Comparison of ENCODE assay signal across 1 cellular context in genomic region chr18:6682437-6683111, GRCh38.
A peak's percentile ranks its signal among the peaks of the same experiment; 100 is the strongest.
TF ChIP-seq lines count a peak whose summit lies in the region.

No MANE protein-coding gene starts in this region.

TF ChIP-seq in K562, 482 proteins besides CTCF, POLR2A, EP300 and RAD21 (continued from another document and continues in another):
- TF ChIP-seq PYGO2 (tag; IDR thresholded peaks at IDR 0.05) = peak; percentile 10; the same call in 1 of the 2 replicates
- no peak for TF ChIP-seq EWSR1 (IDR thresholded peaks at IDR 0.05; ENCODE audit: borderline replicate concordance, low read depth, partially characterized antibody)
- TF ChIP-seq, protein P1, sequence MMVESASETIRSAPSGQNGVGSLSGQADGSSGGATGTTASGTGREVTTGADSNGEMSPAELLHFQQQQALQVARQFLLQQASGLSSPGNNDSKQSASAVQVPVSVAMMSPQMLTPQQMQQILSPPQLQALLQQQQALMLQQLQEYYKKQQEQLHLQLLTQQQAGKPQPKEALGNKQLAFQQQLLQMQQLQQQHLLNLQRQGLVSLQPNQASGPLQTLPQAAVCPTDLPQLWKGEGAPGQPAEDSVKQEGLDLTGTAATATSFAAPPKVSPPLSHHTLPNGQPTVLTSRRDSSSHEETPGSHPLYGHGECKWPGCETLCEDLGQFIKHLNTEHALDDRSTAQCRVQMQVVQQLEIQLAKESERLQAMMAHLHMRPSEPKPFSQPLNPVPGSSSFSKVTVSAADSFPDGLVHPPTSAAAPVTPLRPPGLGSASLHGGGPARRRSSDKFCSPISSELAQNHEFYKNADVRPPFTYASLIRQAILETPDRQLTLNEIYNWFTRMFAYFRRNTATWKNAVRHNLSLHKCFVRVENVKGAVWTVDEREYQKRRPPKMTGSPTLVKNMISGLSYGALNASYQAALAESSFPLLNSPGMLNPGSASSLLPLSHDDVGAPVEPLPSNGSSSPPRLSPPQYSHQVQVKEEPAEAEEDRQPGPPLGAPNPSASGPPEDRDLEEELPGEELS (CRISPR knock-in tag; IDR thresholded peaks at IDR 0.05; ENCODE audit: borderline replicate concordance) = peak; percentile 55; the same call in 1 of the 2 replicates
- peak; percentile 97 for TF ChIP-seq TRIM28 (IDR thresholded peaks at IDR 0.05)
- TF ChIP-seq ZNF445 (CRISPR knock-in tag; IDR thresholded peaks at IDR 0.05; ENCODE audit: low read depth) = no peak
- TF ChIP-seq TCF7 (IDR thresholded peaks at IDR 0.05; ENCODE audit: borderline replicate concordance) = no peak
- TF ChIP-seq CBX8 (IDR thresholded peaks at IDR 0.05; ENCODE audit: borderline replicate concordance, extremely low read depth, low read depth, low read length, poor library complexity, severe bottlenecking) = no peak
- no peak for TF ChIP-seq HNRNPLL (IDR thresholded peaks at IDR 0.05; ENCODE audit: low read depth, low read length, poor library complexity, severe bottlenecking)
- no peak for TF ChIP-seq ZNF23 (CRISPR knock-in tag; IDR thresholded peaks at IDR 0.05)
- no peak for TF ChIP-seq CCNT2 (IDR thresholded peaks at IDR 0.05; ENCODE audit: borderline replicate concordance, extremely low read depth, insufficient read length, low read depth, low read length)
- TF ChIP-seq ETV1 (tag; conservative IDR thresholded peaks at IDR 0.05; ENCODE audit: low read depth) = no peak
- TF ChIP-seq E2F1 (CRISPR knock-in tag; IDR thresholded peaks at IDR 0.05) = no peak
- TF ChIP-seq ZNF609 (CRISPR knock-in tag; IDR thresholded peaks at IDR 0.05; ENCODE audit: borderline replicate concordance) = no peak
- TF ChIP-seq GABPB2 (CRISPR knock-in tag; conservative IDR thresholded peaks at IDR 0.05) = no peak
- no peak for TF ChIP-seq NRF1 (conservative IDR thresholded peaks at IDR 0.05 in 1 of 2, IDR thresholded peaks at IDR 0.05 in 1 of 2)
- TF ChIP-seq ATF4 (CRISPR knock-in tag; IDR thresholded peaks at IDR 0.05) = no peak
- TF ChIP-seq POU5F1 (IDR thresholded peaks at IDR 0.05; ENCODE audit: borderline replicate concordance, low read depth, low read length, partially characterized antibody) = no peak
- no peak for TF ChIP-seq ZNF384 (IDR thresholded peaks at IDR 0.05; ENCODE audit: low read depth, low read length)
- peak; percentile 49 for TF ChIP-seq MEIS2 (IDR thresholded peaks at IDR 0.05; ENCODE audit: partially characterized antibody)
- TF ChIP-seq, protein P2, sequence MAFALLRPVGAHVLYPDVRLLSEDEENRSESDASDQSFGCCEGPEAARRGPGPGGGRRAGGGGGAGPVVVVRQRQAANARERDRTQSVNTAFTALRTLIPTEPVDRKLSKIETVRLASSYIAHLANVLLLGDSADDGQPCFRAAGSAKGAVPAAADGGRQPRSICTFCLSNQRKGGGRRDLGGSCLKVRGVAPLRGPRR (CRISPR knock-in tag; IDR thresholded peaks at IDR 0.05) = no peak
- TF ChIP-seq KDM5B (IDR thresholded peaks at IDR 0.05; ENCODE audit: insufficient replicate concordance, low read depth, low read length) = no peak
- TF ChIP-seq ZFP1 (CRISPR knock-in tag; IDR thresholded peaks at IDR 0.05) = no peak
- TF ChIP-seq, protein P3, sequence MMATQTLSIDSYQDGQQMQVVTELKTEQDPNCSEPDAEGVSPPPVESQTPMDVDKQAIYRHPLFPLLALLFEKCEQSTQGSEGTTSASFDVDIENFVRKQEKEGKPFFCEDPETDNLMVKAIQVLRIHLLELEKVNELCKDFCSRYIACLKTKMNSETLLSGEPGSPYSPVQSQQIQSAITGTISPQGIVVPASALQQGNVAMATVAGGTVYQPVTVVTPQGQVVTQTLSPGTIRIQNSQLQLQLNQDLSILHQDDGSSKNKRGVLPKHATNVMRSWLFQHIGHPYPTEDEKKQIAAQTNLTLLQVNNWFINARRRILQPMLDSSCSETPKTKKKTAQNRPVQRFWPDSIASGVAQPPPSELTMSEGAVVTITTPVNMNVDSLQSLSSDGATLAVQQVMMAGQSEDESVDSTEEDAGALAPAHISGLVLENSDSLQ (IDR thresholded peaks at IDR 0.05) = peak; percentile 29
- TF ChIP-seq CREB3 (tag; conservative IDR thresholded peaks at IDR 0.05; ENCODE audit: low read depth) = no peak
- TF ChIP-seq ZNF124 (CRISPR knock-in tag; IDR thresholded peaks at IDR 0.05) = no peak
- TF ChIP-seq ZFX (CRISPR knock-in tag; IDR thresholded peaks at IDR 0.05) = no peak
- no peak for TF ChIP-seq TAL1 (IDR thresholded peaks at IDR 0.05)
- no peak for TF ChIP-seq MXD1 (CRISPR knock-in tag; IDR thresholded peaks at IDR 0.05; ENCODE audit: borderline replicate concordance, poor library complexity, severe bottlenecking)
- TF ChIP-seq WHSC1 (IDR thresholded peaks at IDR 0.05; ENCODE audit: low read length) = no peak
- TF ChIP-seq, protein P4, sequence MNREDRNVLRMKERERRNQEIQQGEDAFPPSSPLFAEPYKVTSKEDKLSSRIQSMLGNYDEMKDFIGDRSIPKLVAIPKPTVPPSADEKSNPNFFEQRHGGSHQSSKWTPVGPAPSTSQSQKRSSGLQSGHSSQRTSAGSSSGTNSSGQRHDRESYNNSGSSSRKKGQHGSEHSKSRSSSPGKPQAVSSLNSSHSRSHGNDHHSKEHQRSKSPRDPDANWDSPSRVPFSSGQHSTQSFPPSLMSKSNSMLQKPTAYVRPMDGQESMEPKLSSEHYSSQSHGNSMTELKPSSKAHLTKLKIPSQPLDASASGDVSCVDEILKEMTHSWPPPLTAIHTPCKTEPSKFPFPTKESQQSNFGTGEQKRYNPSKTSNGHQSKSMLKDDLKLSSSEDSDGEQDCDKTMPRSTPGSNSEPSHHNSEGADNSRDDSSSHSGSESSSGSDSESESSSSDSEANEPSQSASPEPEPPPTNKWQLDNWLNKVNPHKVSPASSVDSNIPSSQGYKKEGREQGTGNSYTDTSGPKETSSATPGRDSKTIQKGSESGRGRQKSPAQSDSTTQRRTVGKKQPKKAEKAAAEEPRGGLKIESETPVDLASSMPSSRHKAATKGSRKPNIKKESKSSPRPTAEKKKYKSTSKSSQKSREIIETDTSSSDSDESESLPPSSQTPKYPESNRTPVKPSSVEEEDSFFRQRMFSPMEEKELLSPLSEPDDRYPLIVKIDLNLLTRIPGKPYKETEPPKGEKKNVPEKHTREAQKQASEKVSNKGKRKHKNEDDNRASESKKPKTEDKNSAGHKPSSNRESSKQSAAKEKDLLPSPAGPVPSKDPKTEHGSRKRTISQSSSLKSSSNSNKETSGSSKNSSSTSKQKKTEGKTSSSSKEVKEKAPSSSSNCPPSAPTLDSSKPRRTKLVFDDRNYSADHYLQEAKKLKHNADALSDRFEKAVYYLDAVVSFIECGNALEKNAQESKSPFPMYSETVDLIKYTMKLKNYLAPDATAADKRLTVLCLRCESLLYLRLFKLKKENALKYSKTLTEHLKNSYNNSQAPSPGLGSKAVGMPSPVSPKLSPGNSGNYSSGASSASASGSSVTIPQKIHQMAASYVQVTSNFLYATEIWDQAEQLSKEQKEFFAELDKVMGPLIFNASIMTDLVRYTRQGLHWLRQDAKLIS (CRISPR knock-in tag; IDR thresholded peaks at IDR 0.05) = peak; percentile 44; the same call in 1 of the 2 replicates
- 0 out of 2 replicates have a peak, but pooled peaks have one; percentile 19 for TF ChIP-seq NFIC (IDR thresholded peaks at IDR 0.05)
- no peak for TF ChIP-seq ZKSCAN1 (IDR thresholded peaks at IDR 0.05; ENCODE audit: low read depth, low read length)
- no peak for TF ChIP-seq NCOA2 (IDR thresholded peaks at IDR 0.05; ENCODE audit: partially characterized antibody in 2 of 2)
- 0 out of 2 replicates have a peak, but pooled peaks have one; percentile 34 for TF ChIP-seq JUN (IDR thresholded peaks at IDR 0.05; ENCODE audit: borderline replicate concordance, low read depth, low read length)
- TF ChIP-seq JUN (CRISPR knock-in tag; IDR thresholded peaks at IDR 0.05; ENCODE audit: borderline replicate concordance) = no peak
- TF ChIP-seq, protein P5, sequence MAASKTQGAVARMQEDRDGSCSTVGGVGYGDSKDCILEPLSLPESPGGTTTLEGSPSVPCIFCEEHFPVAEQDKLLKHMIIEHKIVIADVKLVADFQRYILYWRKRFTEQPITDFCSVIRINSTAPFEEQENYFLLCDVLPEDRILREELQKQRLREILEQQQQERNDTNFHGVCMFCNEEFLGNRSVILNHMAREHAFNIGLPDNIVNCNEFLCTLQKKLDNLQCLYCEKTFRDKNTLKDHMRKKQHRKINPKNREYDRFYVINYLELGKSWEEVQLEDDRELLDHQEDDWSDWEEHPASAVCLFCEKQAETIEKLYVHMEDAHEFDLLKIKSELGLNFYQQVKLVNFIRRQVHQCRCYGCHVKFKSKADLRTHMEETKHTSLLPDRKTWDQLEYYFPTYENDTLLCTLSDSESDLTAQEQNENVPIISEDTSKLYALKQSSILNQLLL (CRISPR knock-in tag; IDR thresholded peaks at IDR 0.05; ENCODE audit: borderline replicate concordance) = no peak
